ENCODE assay signal across 1 cellular context in genomic region chr1:161193561-161194235, GRCh38.
A peak's percentile ranks its signal among the peaks of the same experiment; 100 is the strongest.
TF ChIP-seq lines count a peak whose summit lies in the region.

No MANE protein-coding gene starts in this region.

TF ChIP-seq in liver, 16 proteins besides CTCF, POLR2A, EP300 and RAD21 (continued from another document):
- TF ChIP-seq ZBTB33 (IDR thresholded peaks at IDR 0.05) (no peak), HNF4A (conservative IDR thresholded peaks at IDR 0.05) (peak; percentile 78 to 85), JUND (IDR thresholded peaks at IDR 0.05) (peak in 1 of 2 donors; percentile 9), SP1 (IDR thresholded peaks at IDR 0.05) (peak; percentile 92), NR2F2 (IDR thresholded peaks at IDR 0.05) (peak; percentile 35), GABPA (IDR thresholded peaks at IDR 0.05 in 1 of 2, conservative IDR thresholded peaks at IDR 0.05 in 1 of 2) (no peak), FOXA1 (IDR thresholded peaks at IDR 0.05) (peak; percentile 46), ATF3 (IDR thresholded peaks at IDR 0.05) (no peak), MAX (IDR thresholded peaks at IDR 0.05) (peak; percentile 94), FOXA2 (IDR thresholded peaks at IDR 0.05) (no peak), TAF1 (conservative IDR thresholded peaks at IDR 0.05) (no peak), REST (IDR thresholded peaks at IDR 0.05) (peak; percentile 38)
